Comparison of ENCODE assay signal across 8 cellular contexts in genomic region chr9:69421908-69422801, GRCh38.
A peak's percentile ranks its signal among the peaks of the same experiment; 100 is the strongest.
DNase-seq lines count a peak whose midpoint lies in the region; ATAC-seq and TF ChIP-seq lines count a peak whose summit lies in the region.

No MANE protein-coding gene starts in this region.

- WGBS in psoas muscle, 3 donors, result 56 to 61% (median 58%) methylated on average over 16 of the region's 16 CpGs

- H3K27ac ChIP-seq in RWPE2 (ENCODE audit: poor library complexity, severe bottlenecking) (no peak overlapping the region), psoas muscle (no peak overlapping the region)

- ATAC-seq in GM18868 (IDR thresholded peaks at IDR 0.05; ENCODE audit: unreplicated experiment), result peak; percentile 61
- peak; percentile 51; the same call in 2 of the 3 replicates for ATAC-seq in RWPE2 (ENCODE audit: low read depth)
- peak; percentile 83 to 85 for ATAC-seq in left cardiac atrium
- peak; percentile 83 to 97 (median 87) for ATAC-seq in psoas muscle
- ATAC-seq in HG02852 (IDR thresholded peaks at IDR 0.05; ENCODE audit: unreplicated experiment), result no peak

- H3K4me3 ChIP-seq in RWPE2 (ENCODE audit: severe bottlenecking), result no peak overlapping the region
- H3K4me3 ChIP-seq in psoas muscle, result no peak overlapping the region

- TF ChIP-seq CTCF in RWPE2 (IDR thresholded peaks at IDR 0.05; ENCODE audit: poor library complexity, severe bottlenecking) (peak; percentile 80), psoas muscle (IDR thresholded peaks at IDR 0.05) (peak; percentile 78)

- H3K36me3 ChIP-seq in RWPE2 (ENCODE audit: low read depth) (no peaks in the 10 kb centered on the region), psoas muscle (ENCODE audit: insufficient read depth in 1 of 2, low read depth in 1 of 2) (no peaks in the 10 kb centered on the region)

- intact Hi-C loops in left cardiac atrium (cut with DNase I), result loop anchor here (2.0 to 10.0 kb wide), 6 partner anchors 125 to 693 kb away; no protein-coding TSS in a partner anchor
- intact Hi-C loops in psoas muscle (cut with DNase I), result loop anchor here (2.0 to 5.0 kb wide), 6 partner anchors 75 to 495 kb away; partner anchors contain the start of gene APBA1 (in 1 of the 2)

- H3K4me1 ChIP-seq in RWPE2 (ENCODE audit: insufficient read depth, poor library complexity, severe bottlenecking) (no peaks in the 10 kb centered on the region), psoas muscle (no peaks in the 10 kb centered on the region)

- H3K9me3 ChIP-seq in RWPE2 (ENCODE audit: severe bottlenecking), result no peaks in the 10 kb centered on the region
- H3K9me3 ChIP-seq in psoas muscle, result no peaks in the 10 kb centered on the region

- DNase-seq in AG20443 (ENCODE audit: low spot score) (peak; percentile 86), LoVo (ENCODE audit: low spot score) (peak; percentile 70), RWPE2 (ENCODE audit: low spot score) (no peak), amniotic epithelial cell (ENCODE audit: low read depth) (peak; percentile 33), left cardiac atrium (peak; percentile 42), psoas muscle (peak; percentile 37 to 67)

- H3K27me3 ChIP-seq in RWPE2 (ENCODE audit: insufficient read depth, poor library complexity, severe bottlenecking) (no peaks in the 10 kb centered on the region), psoas muscle (ENCODE audit: insufficient read depth in 3 of 3, low read length in 2 of 3) (no peaks in the 10 kb centered on the region)
